Comparison of ENCODE assay signal across 2 cellular contexts in genomic region chr14:23095196-23096108, GRCh38.
TF ChIP-seq lines count a peak whose summit lies in the region.

C14orf119 (plus strand) TSS chr14:23095505; CDS start chr14:23097659, 2,154 bp downstream.

TF ChIP-seq in IMR-90, 13 proteins besides CTCF, POLR2A, EP300 and RAD21 (continued from another document):
- TF ChIP-seq ELK1 (IDR thresholded peaks at IDR 0.05; ENCODE audit: borderline replicate concordance, low read depth, low read length), result no peak
- TF ChIP-seq CEBPB (IDR thresholded peaks at IDR 0.05; ENCODE audit: low read depth, low read length), result no peak
- no peak for TF ChIP-seq MXI1 (IDR thresholded peaks at IDR 0.05; ENCODE audit: borderline replicate concordance, low read depth, low read length)
- no peak for TF ChIP-seq RFX5 (IDR thresholded peaks at IDR 0.05; ENCODE audit: low read depth, low read length)
- no peak for TF ChIP-seq USF2 (IDR thresholded peaks at IDR 0.05; ENCODE audit: low read depth, low read length)
- no peak for TF ChIP-seq BHLHE40 (IDR thresholded peaks at IDR 0.05; ENCODE audit: low read depth, low read length)
- TF ChIP-seq FOS (IDR thresholded peaks at IDR 0.05; ENCODE audit: low read depth, low read length), result no peak
- TF ChIP-seq MAZ (IDR thresholded peaks at IDR 0.05; ENCODE audit: borderline replicate concordance, low read depth, low read length), result no peak; the same call in none of the 2 replicates

TF ChIP-seq in neural cell, 6 proteins besides CTCF, POLR2A, EP300 and RAD21 (continued from another document):
- TF ChIP-seq, protein P1, sequence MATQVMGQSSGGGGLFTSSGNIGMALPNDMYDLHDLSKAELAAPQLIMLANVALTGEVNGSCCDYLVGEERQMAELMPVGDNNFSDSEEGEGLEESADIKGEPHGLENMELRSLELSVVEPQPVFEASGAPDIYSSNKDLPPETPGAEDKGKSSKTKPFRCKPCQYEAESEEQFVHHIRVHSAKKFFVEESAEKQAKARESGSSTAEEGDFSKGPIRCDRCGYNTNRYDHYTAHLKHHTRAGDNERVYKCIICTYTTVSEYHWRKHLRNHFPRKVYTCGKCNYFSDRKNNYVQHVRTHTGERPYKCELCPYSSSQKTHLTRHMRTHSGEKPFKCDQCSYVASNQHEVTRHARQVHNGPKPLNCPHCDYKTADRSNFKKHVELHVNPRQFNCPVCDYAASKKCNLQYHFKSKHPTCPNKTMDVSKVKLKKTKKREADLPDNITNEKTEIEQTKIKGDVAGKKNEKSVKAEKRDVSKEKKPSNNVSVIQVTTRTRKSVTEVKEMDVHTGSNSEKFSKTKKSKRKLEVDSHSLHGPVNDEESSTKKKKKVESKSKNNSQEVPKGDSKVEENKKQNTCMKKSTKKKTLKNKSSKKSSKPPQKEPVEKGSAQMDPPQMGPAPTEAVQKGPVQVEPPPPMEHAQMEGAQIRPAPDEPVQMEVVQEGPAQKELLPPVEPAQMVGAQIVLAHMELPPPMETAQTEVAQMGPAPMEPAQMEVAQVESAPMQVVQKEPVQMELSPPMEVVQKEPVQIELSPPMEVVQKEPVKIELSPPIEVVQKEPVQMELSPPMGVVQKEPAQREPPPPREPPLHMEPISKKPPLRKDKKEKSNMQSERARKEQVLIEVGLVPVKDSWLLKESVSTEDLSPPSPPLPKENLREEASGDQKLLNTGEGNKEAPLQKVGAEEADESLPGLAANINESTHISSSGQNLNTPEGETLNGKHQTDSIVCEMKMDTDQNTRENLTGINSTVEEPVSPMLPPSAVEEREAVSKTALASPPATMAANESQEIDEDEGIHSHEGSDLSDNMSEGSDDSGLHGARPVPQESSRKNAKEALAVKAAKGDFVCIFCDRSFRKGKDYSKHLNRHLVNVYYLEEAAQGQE (IDR thresholded peaks at IDR 0.05; ENCODE audit: borderline replicate concordance), result no peak
- TF ChIP-seq POLR2AphosphoS5 (IDR thresholded peaks at IDR 0.05) (peak; percentile 42), SMC3 (conservative IDR thresholded peaks at IDR 0.05; ENCODE audit: poor library complexity) (no peak), TAF1 (IDR thresholded peaks at IDR 0.05; ENCODE audit: low read depth) (no peak)
